9 cellular contexts compared by ENCODE assay signal in the genomic region with DNA sequence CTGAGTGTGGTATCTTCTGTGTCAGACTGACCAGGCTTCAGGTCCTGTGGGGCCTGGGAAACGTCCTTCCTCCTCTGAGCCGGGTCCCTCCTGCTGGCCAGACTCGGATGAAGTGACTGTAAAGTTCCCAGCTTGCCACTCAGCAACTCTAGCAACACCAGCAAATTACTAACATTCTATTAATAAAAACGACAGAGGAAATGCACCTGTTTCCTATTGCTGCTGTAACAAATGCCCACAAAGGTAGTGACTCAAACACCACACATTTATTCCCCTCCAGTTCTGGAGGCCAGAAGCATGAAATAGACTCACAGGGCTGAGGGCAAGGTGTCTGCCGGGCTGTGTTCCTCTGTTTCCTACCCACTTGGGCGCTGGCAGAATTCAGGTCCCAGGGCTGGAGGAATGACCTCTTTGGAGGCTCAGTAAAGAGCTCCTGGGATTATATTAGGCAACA. TPM values are rescaled to one million over a fixed set of nuclear protein-coding genes. Genes with fewer than 3 reads are reported as not detected.
DNase-seq lines count a peak whose midpoint lies in the region; ATAC-seq, FAIRE-seq and TF ChIP-seq lines count a peak whose summit lies in the region.
"Had no signal": no experiment of that assay in that cellular context is flagged by ENCODE, and none has a peak within 500 bp of the region (broad histone marks: within the 10 kb centered on the region; RNA-seq: fewer than 3 reads in every experiment).

No MANE protein-coding gene starts in this region.

- no peaks in the 10 kb centered on the region for H3K9me2 ChIP-seq in PC-3 (replicated peaks; ENCODE audit: low read length)

- BruUV-seq in GM12878 (replicated peaks; lab: Mats Ljungman, UMichigan) (no TSS peak), PC-3 (replicated peaks; lab: Mats Ljungman, UMichigan) (no TSS peak)

- TF ChIP-seq EP300 in GM12878 (IDR thresholded peaks at IDR 0.05; ENCODE audit: borderline replicate concordance in 1 of 2, control insufficient read depth in 1 of 2, low read depth in 2 of 2, low read length in 2 of 2) = peak; percentile 17 to 43; a peak in 2 of 4 replicates

- TF ChIP-seq POLR2A in GM12878 (IDR thresholded peaks at IDR 0.05; ENCODE audit: low read depth, low read length) = 0 out of 2 replicates have a peak, but pooled peaks have one; percentile 37
- TF ChIP-seq POLR2A in breast epithelium (IDR thresholded peaks at IDR 0.05) = no peak

- H3F3A ChIP-seq in PC-3 (ENCODE audit: low read length, unreplicated experiment) = no peaks in the 10 kb centered on the region

- CTCF ChIA-PET in GM12878 (lab: Yijun Ruan, JAX) (interaction anchor here (1.2 to 4.8 kb wide), 4 partner anchors 9 to 87 kb away, joined by 3 to 28 read pairs (median 6); no protein-coding TSS in a partner anchor), PC-3 (lab: Charles Lee) (no interaction called here)

- TF ChIP-seq RAD21 in GM12878 (IDR thresholded peaks at IDR 0.05; ENCODE audit: insufficient read depth, low read depth, low read length) = no peak

- H3K4me1 ChIP-seq in GM12878 (ENCODE audit: control insufficient read depth, insufficient read depth, low read length) = peaks cover 57% of the 10 kb centered on the region
- peaks cover 0 to 9% (median 2%) of the 10 kb centered on the region in 4 donors for H3K4me1 ChIP-seq in tibial artery
- no peaks in the 10 kb centered on the region for H3K4me1 ChIP-seq in PC-3 (ENCODE audit: insufficient read depth, low read length)
- no peaks in the 10 kb centered on the region for H3K4me1 ChIP-seq in breast epithelium

- H3K9ac ChIP-seq in GM12878 (ENCODE audit: control insufficient read depth, insufficient read depth, low read length) (peak overlapping the region; percentile 11; the same call in 1 of the 2 replicates), PC-3 (ENCODE audit: low read length) (no peak overlapping the region)

- POLR2A ChIA-PET in GM12878 (lab: Charles Lee) (interaction anchor here (1.0 to 4.0 kb wide), 3 partner anchors 75 to 84 kb away, joined by 3 to 20 read pairs (median 4); no protein-coding TSS in a partner anchor), PC-3 (lab: Charles Lee; ENCODE audit: unreplicated experiment) (no interaction called here)

- H3K27me3 ChIP-seq in GM12878 (replicated peaks in 1 of 2; ENCODE audit: control insufficient read depth in 2 of 2, insufficient read depth in 2 of 2, low read length in 1 of 2) (no peaks in the 10 kb centered on the region), tibial artery (peaks cover 0 to 18% of the 10 kb centered on the region in 2 donors), PC-3 (ENCODE audit: low read length) (peaks cover 41% of the 10 kb centered on the region), breast epithelium (peaks cover 0 to 9% of the 10 kb centered on the region in 2 donors)
- H3K27me3 ChIP-seq: BE2C had no signal

- SMC1A ChIA-PET in GM12878 (lab: Charles Lee; ENCODE audit: uncharacterized antibody, unreplicated experiment) = interaction anchor here (1.0 to 4.7 kb wide), 7 partner anchors 8 to 84 kb away, joined by 3 to 22 read pairs (median 4); no protein-coding TSS in a partner anchor

- H3K36me3 ChIP-seq in GM12878 (ENCODE audit: control insufficient read depth in 2 of 2, insufficient read depth in 2 of 2, low read length in 1 of 2) (no peaks in the 10 kb centered on the region), tibial artery (no peaks in the 10 kb centered on the region), PC-3 (ENCODE audit: low read depth, low read length) (no peaks in the 10 kb centered on the region), breast epithelium (no peaks in the 10 kb centered on the region)
- H3K36me3 ChIP-seq: BE2C had no signal

- H3K79me2 ChIP-seq in GM12878 (ENCODE audit: control insufficient read depth, insufficient read depth, low read length) (no peaks in the 10 kb centered on the region), PC-3 (ENCODE audit: low read length) (no peaks in the 10 kb centered on the region)

- H3K9me3 ChIP-seq in GM12878 (replicated peaks; ENCODE audit: control insufficient read depth, insufficient read depth, low read length) = peaks cover 1% of the 10 kb centered on the region; the same call in 1 of the 3 replicates
- peaks cover 0 to 3% (median 0%) of the 10 kb centered on the region in 3 donors for H3K9me3 ChIP-seq in tibial artery
- no peaks in the 10 kb centered on the region for H3K9me3 ChIP-seq in PC-3 (ENCODE audit: low read length)
- H3K9me3 ChIP-seq in breast epithelium = no peaks in the 10 kb centered on the region
- H3K9me3 ChIP-seq: BE2C had no signal

- H4K20me1 ChIP-seq in GM12878 (ENCODE audit: control insufficient read depth, insufficient read depth) (no peaks in the 10 kb centered on the region), PC-3 (ENCODE audit: low read length) (no peaks in the 10 kb centered on the region)

- 1% methylated on average over 6 of the region's 6 CpGs for WGBS in GM12878 (ENCODE audit: insufficient coverage, insufficient replicate concordance, low lambda C conversion rate, missing lambda C conversion rate)

- H2AFZ ChIP-seq in GM12878 (ENCODE audit: control insufficient read depth, low read depth, low read length) (peak overlapping the region; percentile 5; the same call in 1 of the 2 replicates), PC-3 (ENCODE audit: low read length) (no peak overlapping the region)

- H3K27ac Mint-ChIP-seq in natural killer cell = no peak overlapping the region
- H3K27ac Mint-ChIP-seq in natural killer cell treated with Interleukin-12 subunit alpha and Interleukin-12 subunit beta and Interleukin-15 and Interleukin-18, amount 100 ng/mL, for 72 hours = peak overlapping the region in 1 of 2 donors; percentile 12

- no peaks in the 10 kb centered on the region for H3K36me3 Mint-ChIP-seq in natural killer cell
- H3K36me3 Mint-ChIP-seq in natural killer cell treated with Interleukin-12 subunit alpha and Interleukin-12 subunit beta and Interleukin-15 and Interleukin-18, amount 100 ng/mL, for 72 hours = no peaks in the 10 kb centered on the region

- H3K27ac ChIP-seq in GM12878 (ENCODE audit: control insufficient read depth, insufficient read depth) = peak overlapping the region; percentile 54
- no peak overlapping the region for H3K27ac ChIP-seq in tibial artery
- no peak overlapping the region for H3K27ac ChIP-seq in PC-3 (ENCODE audit: low read length)
- no peak overlapping the region for H3K27ac ChIP-seq in breast epithelium

- in situ Hi-C loops in GM12878 (cut with MboI) = loop anchor here (10.0 kb wide), 1 partner anchor 979 kb away; no protein-coding TSS in a partner anchor

- H3K4me3 ChIP-seq in GM12878 (no peak overlapping the region; the same call in 1 of the 2 replicates), tibial artery (no peak overlapping the region), PC-3 (ENCODE audit: low read length) (no peak overlapping the region), breast epithelium (no peak overlapping the region)

- H3K4me1 Mint-ChIP-seq in natural killer cell = peaks cover 27 to 44% of the 10 kb centered on the region in 2 donors
- peaks cover 20 to 29% of the 10 kb centered on the region in 2 donors for H3K4me1 Mint-ChIP-seq in natural killer cell treated with Interleukin-12 subunit alpha and Interleukin-12 subunit beta and Interleukin-15 and Interleukin-18, amount 100 ng/mL, for 72 hours (ENCODE audit: low read depth in 2 of 2)

- TF ChIP-seq CTCF in natural killer cell (IDR thresholded peaks at IDR 0.05) = no peak
- TF ChIP-seq CTCF in GM12878 (IDR thresholded peaks at IDR 0.05 in 2 of 3, conservative IDR thresholded peaks at IDR 0.05 in 1 of 3; ENCODE audit: control insufficient read depth in 2 of 3, extremely low read depth in 1 of 3, insufficient read depth in 1 of 3, low read depth in 3 of 3, low read length in 3 of 3) = no peak
- TF ChIP-seq CTCF in tibial artery (IDR thresholded peaks at IDR 0.05) = no peak
- TF ChIP-seq CTCF in PC-3 (conservative IDR thresholded peaks at IDR 0.05; ENCODE audit: low read depth, low read length) = no peak
- no peak for TF ChIP-seq CTCF in breast epithelium (IDR thresholded peaks at IDR 0.05)

- peak; percentile 31 for FAIRE-seq in GM12878 (lab: Jason Lieb, UNC)

- H3K4me2 ChIP-seq in GM12878 (ENCODE audit: control insufficient read depth, insufficient read depth) (peak overlapping the region; percentile 52), PC-3 (ENCODE audit: low read length) (no peak overlapping the region)

- no peaks in the 10 kb centered on the region for H3K9me3 Mint-ChIP-seq in natural killer cell
- no peaks in the 10 kb centered on the region for H3K9me3 Mint-ChIP-seq in natural killer cell treated with Interleukin-12 subunit alpha and Interleukin-12 subunit beta and Interleukin-15 and Interleukin-18, amount 100 ng/mL, for 72 hours

- peaks cover 0 to 11% of the 10 kb centered on the region in 2 donors for H3K27me3 Mint-ChIP-seq in natural killer cell (ENCODE audit: low read depth in 2 of 2)
- H3K27me3 Mint-ChIP-seq in natural killer cell treated with Interleukin-12 subunit alpha and Interleukin-12 subunit beta and Interleukin-15 and Interleukin-18, amount 100 ng/mL, for 72 hours = peaks cover 0 to 11% of the 10 kb centered on the region in 2 donors

- no peak overlapping the region for H3K4me3 Mint-ChIP-seq in natural killer cell
- H3K4me3 Mint-ChIP-seq in natural killer cell treated with Interleukin-12 subunit alpha and Interleukin-12 subunit beta and Interleukin-15 and Interleukin-18, amount 100 ng/mL, for 72 hours = no peak overlapping the region

- peak in 2 of 3 donors; percentile 25 for ATAC-seq in natural killer cell
- ATAC-seq in natural killer cell treated with Interleukin-12 subunit alpha and Interleukin-12 subunit beta and Interleukin-15 and Interleukin-18, amount 100 ng/mL, for 72 hours = no peak
- ATAC-seq in HG03432 (IDR thresholded peaks at IDR 0.05; ENCODE audit: unreplicated experiment) = peak; percentile 47
- peak; percentile 58 for ATAC-seq in GM12878
- ATAC-seq in HG03025 (IDR thresholded peaks at IDR 0.05; ENCODE audit: low FRiP score, unreplicated experiment) = no peak
- no peak for ATAC-seq in PC-3

- RAD21 ChIA-PET in GM12878 (lab: Charles Lee; ENCODE audit: unreplicated experiment) = interaction anchor here (0.9 to 2.7 kb wide), 2 partner anchors 9 to 17 kb away, joined by 3 to 9 read pairs; no protein-coding TSS in a partner anchor

- DNase-seq in natural killer cell (no peak), GM12878 (ENCODE audit: low read depth, low spot score) (peak; percentile 67), tibial artery (peak; percentile 9 to 48), PC-3 (no peak), breast epithelium (ENCODE audit: low spot score in 2 of 2) (no peak)
- no peak for DNase-seq in natural killer cell treated with Interleukin-12 subunit alpha and Interleukin-12 subunit beta and Interleukin-15 and Interleukin-18, amount 100 ng/mL, for 72 hours (ENCODE audit: low spot score)
- DNase-seq: BE2C had no signal

- intact Hi-C loops in natural killer cell (cut with micrococcal nuclease) = no loop called here
- intact Hi-C loops in GM12878 (cut with micrococcal nuclease; ENCODE audit: unreplicated experiment) = no loop called here
- intact Hi-C loops in tibial artery (cut with DNase I; ENCODE audit: low total_unique reads) = no loop called here
- intact Hi-C loops in PC-3 (cut with micrococcal nuclease) = no loop called here
- intact Hi-C loops in breast epithelium (cut with DNase I; ENCODE audit: low total_unique reads) = no loop called here

RNA-seq across cellular contexts. Expression of gene CTCFL, which starts 48.8 kb away (rescaled TPM):
- total RNA-seq in natural killer cell (not detected), GM12878 (2014; rRNA removed) (not detected in 2 replicates), GM12878 (2014; rRNA removed; fragmentation: Illumina TruSeq; extraction: Trizol) (not detected in 2 replicates), GM12878 (2021) (0.08 and 0.10 TPM in 2 replicates), PC-3 (2014; rRNA removed) (not detected in 2 replicates), breast epithelium (not detected)
- not detected for total RNA-seq in natural killer cell treated with Interleukin-12 subunit alpha and Interleukin-12 subunit beta and Interleukin-15 and Interleukin-18, amount 100 ng/mL, for 72 hours
- total RNA-seq in GM12878 (2013; cell fraction: nucleolus; rRNA removed) = not detected in 2 replicates
- polyA plus RNA-seq in GM12878 (2011; ENCODE audit: low read depth) = not detected
- polyA plus RNA-seq in GM12878 (2011; rRNA removed) (0.03 TPM in 1 of 2 replicates, not detected in the other), GM12878 (2014; fragmentation: Illumina TruSeq; extraction: Trizol) (not detected in 2 replicates), GM12878 (2014; fragmentation: Nextera tagmentation; extraction: Ambion mirVana) (under 1 TPM; 0.06 to 0.09 TPM), GM12878 (2014; rRNA removed) (0.15 TPM in 1 of 2 replicates, not detected in the other), GM12878 (2016; fragmentation: Nextera tagmentation; extraction: Ambion mirVana) (under 1 TPM; 0.12 to 0.20 TPM)
- polyA plus RNA-seq in GM12878 (2011; cell fraction: cytosol; rRNA removed) = 0.03 TPM in 1 of 2 replicates, not detected in the other
- polyA plus RNA-seq in GM12878 (2011; cell fraction: nucleus; rRNA removed) = not detected in 2 replicates
- 0.06 and 0.18 TPM in 2 replicates for polyA plus RNA-seq in GM12878 (2012)
- 0.07 TPM in 1 of 2 replicates, not detected in the other for polyA minus RNA-seq in GM12878 (2011; rRNA and poly(A)+ RNA removed)
- polyA minus RNA-seq in GM12878 (2011; cell fraction: cytosol; rRNA and poly(A)+ RNA removed) = not detected in 2 replicates
- not detected in 2 replicates for polyA minus RNA-seq in GM12878 (2011; cell fraction: nucleus; rRNA and poly(A)+ RNA removed)

Comparison
In these comparisons a context has a peak if more than half of its experiments do, and no peak if none do; other contexts are left out.
1. ATAC-seq: peak in natural killer cell (2 of 3), HG03432 (single experiment) and GM12878 (single experiment); none in natural killer cell treated with Interleukin-12 subunit alpha and Interleukin-12 subunit beta and Interleukin-15 and Interleukin-18, amount 100 ng/mL, for 72 hours (0 of 2), HG03025 (single experiment) and PC-3 (single experiment).
2. DNase-seq: peak in GM12878 (single experiment) and tibial artery (2 of 2); none in natural killer cell (single experiment), natural killer cell treated with Interleukin-12 subunit alpha and Interleukin-12 subunit beta and Interleukin-15 and Interleukin-18, amount 100 ng/mL, for 72 hours (single experiment), PC-3 (single experiment) and breast epithelium (0 of 2).